ENCODE assay signal across 1 cellular context in genomic region chr2:65056215-65056989, GRCh38.
TF ChIP-seq lines count a peak whose summit lies in the region.

Gene CEP68 (plus strand): TSS chr2:65056416. CDS start chr2:65069445, 13,029 bp downstream.

TF ChIP-seq in HepG2, 621 proteins besides CTCF, POLR2A, EP300 and RAD21 (continued from another document and continues in another):
- no peak; the same call in 1 of the 2 replicates for TF ChIP-seq TRAFD1 (CRISPR knock-in tag; IDR thresholded peaks at IDR 0.05; ENCODE audit: borderline replicate concordance)
- no peak for TF ChIP-seq FOSL1 (CRISPR knock-in tag; IDR thresholded peaks at IDR 0.05; ENCODE audit: borderline replicate concordance)
- TF ChIP-seq PRDM15 (CRISPR knock-in tag; IDR thresholded peaks at IDR 0.05): 0 out of 2 replicates have a peak, but pooled peaks have one; percentile 40
- peak; percentile 93 for TF ChIP-seq MAX (IDR thresholded peaks at IDR 0.05)
- TF ChIP-seq CHD2 (IDR thresholded peaks at IDR 0.05; ENCODE audit: low read depth, low read length): peak; percentile 69; the same call in 1 of the 2 replicates
- TF ChIP-seq NFIC (IDR thresholded peaks at IDR 0.05; ENCODE audit: low read length): no peak
- TF ChIP-seq NR1H2 (CRISPR knock-in tag; IDR thresholded peaks at IDR 0.05; ENCODE audit: borderline replicate concordance, low read depth): 0 out of 2 replicates have a peak, but pooled peaks have one; percentile 62
- no peak for TF ChIP-seq SIN3B (IDR thresholded peaks at IDR 0.05; ENCODE audit: low read length)
- TF ChIP-seq ZNF772 (CRISPR knock-in tag; IDR thresholded peaks at IDR 0.05): peak; percentile 10; the same call in 1 of the 2 replicates
- TF ChIP-seq AKNA (CRISPR knock-in tag; IDR thresholded peaks at IDR 0.05; ENCODE audit: borderline replicate concordance): peak; percentile 32; the same call in 1 of the 2 replicates
- peak; percentile 89 for TF ChIP-seq ZNF777 (CRISPR knock-in tag; IDR thresholded peaks at IDR 0.05)
- TF ChIP-seq HNRNPK (IDR thresholded peaks at IDR 0.05; ENCODE audit: low read depth, low read length, poor library complexity, severe bottlenecking): peak; percentile 37
- peak; percentile 75 for TF ChIP-seq KMT2A (CRISPR knock-in tag; IDR thresholded peaks at IDR 0.05)
- peak; percentile 75; the same call in 1 of the 2 replicates for TF ChIP-seq ZIK1 (CRISPR knock-in tag; IDR thresholded peaks at IDR 0.05; ENCODE audit: borderline replicate concordance, low read depth)
- TF ChIP-seq ZBTB49 (CRISPR knock-in tag; IDR thresholded peaks at IDR 0.05; ENCODE audit: borderline replicate concordance): no peak
- no peak for TF ChIP-seq ZNF354B (CRISPR knock-in tag; IDR thresholded peaks at IDR 0.05)
- peak; percentile 97 for TF ChIP-seq ZNF451 (CRISPR knock-in tag; IDR thresholded peaks at IDR 0.05)
- TF ChIP-seq ZBTB43 (CRISPR knock-in tag; conservative IDR thresholded peaks at IDR 0.05): peak; percentile 69; the same call in 1 of the 2 replicates
- no peak for TF ChIP-seq CENPT (CRISPR knock-in tag; IDR thresholded peaks at IDR 0.05; ENCODE audit: low read depth)
- 0 out of 2 replicates have a peak, but pooled peaks have one; percentile 19 for TF ChIP-seq ZFP1 (CRISPR knock-in tag; IDR thresholded peaks at IDR 0.05)
- TF ChIP-seq HMGA1 (CRISPR knock-in tag; conservative IDR thresholded peaks at IDR 0.05): no peak
- TF ChIP-seq MXI1 (IDR thresholded peaks at IDR 0.05; ENCODE audit: borderline replicate concordance, low read depth, low read length): peak; percentile 81; the same call in 1 of the 3 replicates
- no peak for TF ChIP-seq SOX5 (CRISPR knock-in tag; IDR thresholded peaks at IDR 0.05; ENCODE audit: borderline replicate concordance)
- TF ChIP-seq HNF1B (CRISPR knock-in tag; IDR thresholded peaks at IDR 0.05): peak; percentile 94
- TF ChIP-seq E2F2 (CRISPR knock-in tag; IDR thresholded peaks at IDR 0.05; ENCODE audit: borderline replicate concordance): peak; percentile 88; the same call in 1 of the 2 replicates
- no peak; the same call in 1 of the 2 replicates for TF ChIP-seq YEATS2 (CRISPR knock-in tag; IDR thresholded peaks at IDR 0.05; ENCODE audit: borderline replicate concordance)
- no peak; the same call in 1 of the 2 replicates for TF ChIP-seq ZFP82 (CRISPR knock-in tag; IDR thresholded peaks at IDR 0.05; ENCODE audit: borderline replicate concordance)
- peak; percentile 91; the same call in 1 of the 2 replicates for TF ChIP-seq ZFP90 (CRISPR knock-in tag; IDR thresholded peaks at IDR 0.05; ENCODE audit: borderline replicate concordance)
- peak; percentile 89; the same call in 1 of the 2 replicates for TF ChIP-seq KAT7 (CRISPR knock-in tag; IDR thresholded peaks at IDR 0.05; ENCODE audit: borderline replicate concordance)
- no peak; the same call in 1 of the 2 replicates for TF ChIP-seq ZNF33B (CRISPR knock-in tag; IDR thresholded peaks at IDR 0.05)
- no peak for TF ChIP-seq MED8 (CRISPR knock-in tag; IDR thresholded peaks at IDR 0.05; ENCODE audit: insufficient replicate concordance)
- TF ChIP-seq SAP130 (CRISPR knock-in tag; IDR thresholded peaks at IDR 0.05; ENCODE audit: low read depth): peak; percentile 86
- no peak for TF ChIP-seq ATRX (CRISPR knock-in tag; IDR thresholded peaks at IDR 0.05; ENCODE audit: borderline replicate concordance)
- TF ChIP-seq ZNF597 (CRISPR knock-in tag; IDR thresholded peaks at IDR 0.05): peak; percentile 89; the same call in 1 of the 2 replicates
- TF ChIP-seq ZBTB26 (CRISPR knock-in tag; IDR thresholded peaks at IDR 0.05; ENCODE audit: borderline replicate concordance): peak; percentile 59
- TF ChIP-seq RBM39 (IDR thresholded peaks at IDR 0.05; ENCODE audit: low read depth, low read length, poor library complexity, severe bottlenecking): peak; percentile 36
- no peak for TF ChIP-seq POLR2AphosphoS2 (IDR thresholded peaks at IDR 0.05; ENCODE audit: low read depth, low read length)
- TF ChIP-seq ZNF350 (CRISPR knock-in tag; IDR thresholded peaks at IDR 0.05; ENCODE audit: borderline replicate concordance, low read depth): peak; percentile 81; the same call in 1 of the 2 replicates
- no peak for TF ChIP-seq SETDB1 (CRISPR knock-in tag; IDR thresholded peaks at IDR 0.05; ENCODE audit: borderline replicate concordance)
